3 cellular contexts compared by ENCODE assay signal in genomic region chr10:70932415-70933196, GRCh38.
TF ChIP-seq lines count a peak whose summit lies in the region.

No MANE protein-coding gene starts in this region.

TF ChIP-seq in HEK293, 187 proteins besides CTCF, POLR2A, EP300 and RAD21 (continues in another document):
- TF ChIP-seq ZNF274 (IDR thresholded peaks at IDR 0.05; ENCODE audit: low read length) (no peak), ZNF274 (tag by site-specific recombination; IDR thresholded peaks at IDR 0.05; ENCODE audit: borderline replicate concordance) (no peak), ZNF26 (tag by site-specific recombination; IDR thresholded peaks at IDR 0.05) (no peak), ZNF157 (tag by site-specific recombination; IDR thresholded peaks at IDR 0.05) (no peak), ZNF629 (tag by site-specific recombination; IDR thresholded peaks at IDR 0.05) (peak; percentile 26; the same call in 1 of the 2 replicates), PRDM10 (tag by site-specific recombination; IDR thresholded peaks at IDR 0.05) (no peak), ZNF202 (tag by site-specific recombination; IDR thresholded peaks at IDR 0.05; ENCODE audit: borderline replicate concordance) (no peak), ZNF221 (tag by site-specific recombination; IDR thresholded peaks at IDR 0.05; ENCODE audit: borderline replicate concordance) (no peak), ZNF707 (tag by site-specific recombination; IDR thresholded peaks at IDR 0.05) (no peak), ZNF777 (tag by site-specific recombination; IDR thresholded peaks at IDR 0.05; ENCODE audit: borderline replicate concordance) (no peak), KLF7 (tag by site-specific recombination; IDR thresholded peaks at IDR 0.05; ENCODE audit: borderline replicate concordance) (no peak), ELK4 (IDR thresholded peaks at IDR 0.05; ENCODE audit: borderline replicate concordance, low read depth, low read length) (no peak), ZNF394 (tag by site-specific recombination; IDR thresholded peaks at IDR 0.05; ENCODE audit: borderline replicate concordance) (no peak), ZNF548 (tag by site-specific recombination; IDR thresholded peaks at IDR 0.05) (no peak)

TF ChIP-seq in K562, 482 proteins besides CTCF, POLR2A, EP300 and RAD21:
- no peak for TF ChIP-seq HMG20A (CRISPR knock-in tag; conservative IDR thresholded peaks at IDR 0.05)
- no peak for TF ChIP-seq PBX2 (CRISPR knock-in tag; IDR thresholded peaks at IDR 0.05; ENCODE audit: low read depth)
- TF ChIP-seq PBX2 (tag; conservative IDR thresholded peaks at IDR 0.05; ENCODE audit: low read depth): peak; percentile 38; the same call in 1 of the 2 replicates

TF ChIP-seq in GM23338, 12 proteins besides CTCF, POLR2A, EP300 and RAD21:
- no peak for TF ChIP-seq CREB1 (CRISPR knock-in tag; IDR thresholded peaks at IDR 0.05; ENCODE audit: low read depth)
- TF ChIP-seq ETS1 (IDR thresholded peaks at IDR 0.05): no peak
- TF ChIP-seq ZNF331 (CRISPR knock-in tag; IDR thresholded peaks at IDR 0.05; ENCODE audit: low read depth): no peak
- no peak for TF ChIP-seq STAT1 (IDR thresholded peaks at IDR 0.05; ENCODE audit: unreplicated experiment)
- TF ChIP-seq NANOG (IDR thresholded peaks at IDR 0.05; ENCODE audit: borderline replicate concordance): no peak
- TF ChIP-seq ZNF462 (CRISPR knock-in tag; IDR thresholded peaks at IDR 0.05): no peak
- TF ChIP-seq POLR2AphosphoS5 (IDR thresholded peaks at IDR 0.05; ENCODE audit: low read depth): no peak
- no peak for TF ChIP-seq REST (IDR thresholded peaks at IDR 0.05; ENCODE audit: unreplicated experiment)
- no peak for TF ChIP-seq EZH2 (IDR thresholded peaks at IDR 0.05; ENCODE audit: low read depth, unreplicated experiment)
- no peak for TF ChIP-seq ZNF114 (CRISPR knock-in tag; IDR thresholded peaks at IDR 0.05)
- no peak for TF ChIP-seq EZH2phosphoT487 (IDR thresholded peaks at IDR 0.05; ENCODE audit: unreplicated experiment)
- no peak for TF ChIP-seq JUNB (IDR thresholded peaks at IDR 0.05; ENCODE audit: unreplicated experiment)
